ENCODE assay signal across 8 cellular contexts in genomic region chr19:41449079-41449864, GRCh38. TPM values are rescaled to one million over a fixed set of nuclear protein-coding genes. Genes with fewer than 3 reads are reported as not detected.
A peak's percentile ranks its signal among the peaks of the same experiment; 100 is the strongest.
DNase-seq lines count a peak whose midpoint lies in the region; ATAC-seq and TF ChIP-seq lines count a peak whose summit lies in the region.

No MANE protein-coding gene starts in this region.

- H3K4me3 ChIP-seq in stomach: peak overlapping the region in 3 of 4 donors; percentile 19 to 30 (median 22)

- H3K27ac ChIP-seq in stomach: no peak overlapping the region

- H3K27ac Mint-ChIP-seq in neural crest cell (ENCODE audit: unreplicated experiment): no peak overlapping the region

- H3K27me3 ChIP-seq in stomach: peaks cover 0 to 33% (median 4%) of the 10 kb centered on the region in 3 donors

- DNase-seq in EH (ENCODE audit: low read depth) (peak; percentile 76), HT1080 (ENCODE audit: low read depth) (peak; percentile 73), RKO (ENCODE audit: low spot score) (peak; percentile 57), activated T-helper 1 cell treated with Interleukin-2 at 50 U/mL for 16 hours (ENCODE audit: low read depth) (peak; percentile 60), fibroblast of peridontal ligament (ENCODE audit: extremely low read depth) (peak; percentile 59), neural crest cell (ENCODE audit: low read depth, low spot score) (peak; percentile 90), stomach (peak; percentile 77)

- peaks cover 66% of the 10 kb centered on the region for H3K27me3 Mint-ChIP-seq in neural crest cell (ENCODE audit: low read depth)

- H3K4me1 Mint-ChIP-seq in neural crest cell: peaks cover 5% of the 10 kb centered on the region

- H3K4me3 Mint-ChIP-seq in neural crest cell: peak overlapping the region; percentile 23

- WGBS in stomach, 5 donors: 3 to 8% (median 5%) methylated on average over 21 to 22 of the region's 22 CpGs

- intact Hi-C loops in stomach (cut with DNase I; ENCODE audit: low total_unique reads): loop anchor here (5.0 kb wide), 1 partner anchor 118 kb away; no protein-coding TSS in a partner anchor

- TF ChIP-seq CTCF in neural crest cell (conservative IDR thresholded peaks at IDR 0.05) (peak; percentile 97), stomach (IDR thresholded peaks at IDR 0.05) (peak in 5 of 7 experiments; percentile 89 to 97 (median 95))

- H3K9me3 ChIP-seq in stomach: no peaks in the 10 kb centered on the region

- H3K9me3 Mint-ChIP-seq in neural crest cell: no peaks in the 10 kb centered on the region

- no peaks in the 10 kb centered on the region for H3K36me3 ChIP-seq in stomach

- ATAC-seq in HG03135 (IDR thresholded peaks at IDR 0.05; ENCODE audit: unreplicated experiment): no peak

- H3K4me1 ChIP-seq in stomach: peaks cover 0 to 10% (median 10%) of the 10 kb centered on the region in 4 donors

- TF ChIP-seq EP300 in stomach (IDR thresholded peaks at IDR 0.05): no peak

- no peak for TF ChIP-seq POLR2A in stomach (IDR thresholded peaks at IDR 0.05)

- H3K36me3 Mint-ChIP-seq in neural crest cell (ENCODE audit: low read depth): no peaks in the 10 kb centered on the region

RNA-seq across cellular contexts. Expression of gene ERICH4, which starts 6.3 kb away (rescaled TPM):
- total RNA-seq in HT1080 (2014; rRNA removed; shearing (Covaris generic)): not detected in 2 replicates
- 0.09 TPM in 1 of 2 replicates, not detected in the other for polyA plus RNA-seq in HT1080 (2015; cell fraction: cytosol; rRNA removed)
- polyA plus RNA-seq in HT1080 (2015; cell fraction: nucleus; rRNA removed): not detected in 2 replicates
- total RNA-seq in neural crest cell (not detected in 2 replicates), stomach (not detected)
- polyA plus RNA-seq in stomach: not detected

RNA-seq across cellular contexts. Expression of gene DMAC2, which starts 9.6 kb away (rescaled TPM):
- total RNA-seq in HT1080 (2014; rRNA removed; shearing (Covaris generic)): 47.1 and 58.0 TPM in 2 replicates
- polyA plus RNA-seq in HT1080 (2015; cell fraction: cytosol; rRNA removed): 64.6 and 65.7 TPM in 2 replicates
- polyA plus RNA-seq in HT1080 (2015; cell fraction: nucleus; rRNA removed): 42.2 and 46.2 TPM in 2 replicates
- 62.2 and 63.1 TPM in 2 replicates for total RNA-seq in neural crest cell
- 10 to 100 TPM in 4 of 5 donors, 1 to 10 TPM in 1; 8.2 to 50.0 (median 36.4) TPM for total RNA-seq in stomach
- 10 to 100 TPM; 44.1 to 50.9 (median 48.1) TPM for polyA plus RNA-seq in stomach

RNA-seq across cellular contexts. Expression of gene B3GNT8, which starts 22.1 kb away (rescaled TPM):
- not detected in 2 replicates for total RNA-seq in HT1080 (2014; rRNA removed; shearing (Covaris generic))
- polyA plus RNA-seq in HT1080 (2015; cell fraction: cytosol; rRNA removed): not detected in 2 replicates
- polyA plus RNA-seq in HT1080 (2015; cell fraction: nucleus; rRNA removed): not detected in 2 replicates
- total RNA-seq in neural crest cell (0.86 TPM in 2 replicates), stomach (100 to 1,000 TPM in 1 of 5 donors, 1 to 10 TPM in 1, under 1 TPM in 1, not detected in 2; 0.92 to 158 (median 1.7) TPM)
- polyA plus RNA-seq in stomach: 1 to 10 TPM; 4.6 to 9.9 (median 6.1) TPM

RNA-seq across cellular contexts. Expression of gene BCKDHA, which starts 51.7 kb away (rescaled TPM):
- 22.7 and 24.2 TPM in 2 replicates for total RNA-seq in HT1080 (2014; rRNA removed; shearing (Covaris generic))
- 36.4 and 36.5 TPM in 2 replicates for polyA plus RNA-seq in HT1080 (2015; cell fraction: cytosol; rRNA removed)
- 54.2 and 61.4 TPM in 2 replicates for polyA plus RNA-seq in HT1080 (2015; cell fraction: nucleus; rRNA removed)
- total RNA-seq in neural crest cell (6.8 and 10.3 TPM in 2 replicates), stomach (10 to 100 TPM in 4 of 5 donors, 1 to 10 TPM in 1; 1.8 to 55.4 (median 23.0) TPM)
- polyA plus RNA-seq in stomach: 10 to 100 TPM; 48.7 to 80.6 (median 50.9) TPM

RNA-seq across cellular contexts. Expression of gene EXOSC5, which starts 52.1 kb away (rescaled TPM):
- total RNA-seq in HT1080 (2014; rRNA removed; shearing (Covaris generic)): 64.9 and 72.5 TPM in 2 replicates
- polyA plus RNA-seq in HT1080 (2015; cell fraction: cytosol; rRNA removed): 83.8 and 99.0 TPM in 2 replicates
- polyA plus RNA-seq in HT1080 (2015; cell fraction: nucleus; rRNA removed): 54.2 and 55.9 TPM in 2 replicates
- total RNA-seq in neural crest cell (16.8 and 20.3 TPM in 2 replicates), stomach (100 to 1,000 TPM in 1 of 5 donors, 10 to 100 TPM in 3, 1 to 10 TPM in 1; 4.8 to 131 (median 18.7) TPM)
- polyA plus RNA-seq in stomach: 10 to 100 TPM; 21.8 to 48.0 (median 26.0) TPM
